10 cellular contexts compared by ENCODE assay signal in the genomic region with DNA sequence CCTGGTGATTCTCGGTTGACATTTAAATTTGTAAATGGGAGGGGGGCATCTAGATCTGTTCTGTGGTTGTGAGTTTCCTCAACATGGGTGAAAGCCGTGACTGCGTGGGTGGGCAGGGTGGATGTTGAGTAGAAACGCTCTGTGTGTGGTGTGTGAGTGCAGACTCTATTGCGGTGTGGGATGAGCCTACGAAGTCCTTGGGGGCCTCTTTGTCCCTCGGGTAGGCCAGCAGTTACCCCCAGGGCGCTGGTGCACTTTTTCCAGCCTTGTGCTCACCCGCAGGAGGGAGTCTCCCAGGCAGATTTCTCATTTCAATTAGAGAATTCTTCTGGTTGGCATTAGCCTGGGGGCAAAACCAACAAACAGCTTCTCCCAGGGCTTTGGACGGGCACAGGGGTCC. TPM values are rescaled to one million over a fixed set of nuclear protein-coding genes. Genes with fewer than 3 reads are reported as not detected.
DNase-seq lines count a peak whose midpoint lies in the region; ATAC-seq and TF ChIP-seq lines count a peak whose summit lies in the region.
"Had no signal": no experiment of that assay in that cellular context is flagged by ENCODE, and none has a peak within 500 bp of the region (broad histone marks: within the 10 kb centered on the region; RNA-seq: fewer than 3 reads in every experiment).

No MANE protein-coding gene starts in this region.

- peak overlapping the region; percentile 31; the same call in 1 of the 2 replicates for H2BK120ac ChIP-seq in IMR-90 (ENCODE audit: low read depth, low read length)

- no peak overlapping the region for H2AFZ ChIP-seq in IMR-90 (replicated peaks; ENCODE audit: low read length, poor library complexity)

- no peak overlapping the region for H2BK5ac ChIP-seq in IMR-90 (ENCODE audit: low read depth, low read length, poor library complexity, severe bottlenecking)

- H3K4me2 ChIP-seq in IMR-90 (ENCODE audit: low read depth, low read length): peak overlapping the region; percentile 13; the same call in 1 of the 2 replicates

- H3K14ac ChIP-seq in IMR-90 (replicated peaks; ENCODE audit: low read depth, low read length): peak overlapping the region; percentile 43

- H3K4me3 Mint-ChIP-seq in CD8-positive, alpha-beta memory T cell: peak overlapping the region in 6 of 7 donors; percentile 9 to 85 (median 62)

- H4K8ac ChIP-seq in IMR-90 (ENCODE audit: low read depth in 2 of 2, low read length in 2 of 2): peak overlapping the region; percentile 6 to 36; a peak in 2 of 4 replicates

- H2AK5ac ChIP-seq in IMR-90 (ENCODE audit: low read depth, low read length): peak overlapping the region; percentile 42; the same call in 1 of the 2 replicates

- WGBS in IMR-90 (ENCODE audit: extremely low coverage in 2 of 2, insufficient read length in 1 of 2), 2 experiments: 84% methylated on average over 5 of the region's 10 CpGs; no CpG with 5 or more reads in 1 of the 2 experiments
- 58 to 62% (median 60%) methylated on average over 10 of the region's 10 CpGs for WGBS in spleen, 5 donors

- H3K9me3 ChIP-seq in CD8-positive, alpha-beta memory T cell (ENCODE audit: low read length): no peaks in the 10 kb centered on the region
- no peaks in the 10 kb centered on the region for H3K9me3 ChIP-seq in IMR-90 (ENCODE audit: control insufficient read depth, insufficient read depth, low read length)
- no peaks in the 10 kb centered on the region for H3K9me3 ChIP-seq in left ventricle myocardium inferior (replicated peaks)
- no peaks in the 10 kb centered on the region for H3K9me3 ChIP-seq in spleen

- no peak overlapping the region for H4K5ac ChIP-seq in IMR-90 (ENCODE audit: low read depth, low read length)

- H3K23ac ChIP-seq in IMR-90 (ENCODE audit: low read depth, low read length): 0 out of 2 replicates have a peak overlapping the region, but pooled peaks have one; percentile 33

- DNase-seq in CD8-positive, alpha-beta memory T cell: peak in 2 of 5 donors; percentile 13 to 48
- DNase-seq in IMR-90: no peak
- DNase-seq in activated T-cell treated with anti-CD3 and anti-CD28 coated beads, Interleukin-2, amount 50 U/mL, for 1 hour: peak; percentile 48
- peak; percentile 32 to 66 (median 40) for DNase-seq in stimulated activated CD4-positive, alpha-beta T cell treated with anti-CD3 and anti-CD28 coated beads, Interleukin-1b, Interleukin-23, amount 100 ng/mL, for 24 hours (ENCODE audit: low read depth in 4 of 4, low spot score in 1 of 4)
- no peak for DNase-seq in left ventricle myocardium inferior
- DNase-seq in spleen: no peak
- DNase-seq in NCI-H187 treated with DMSO at 0.1 percent for 48 hours (lab: John Stamatoyannopoulos, UW): no peak

- intact Hi-C loops in IMR-90 (cut with micrococcal nuclease): no loop called here
- intact Hi-C loops in left ventricle myocardium inferior (cut with micrococcal nuclease): no loop called here
- intact Hi-C loops in spleen (cut with DNase I; ENCODE audit: low total_unique reads): no loop called here

- H3K27me3 Mint-ChIP-seq in CD8-positive, alpha-beta memory T cell: peaks cover 11 to 32% of the 10 kb centered on the region in 2 donors

- H3K4me1 Mint-ChIP-seq in CD8-positive, alpha-beta memory T cell: peaks cover 36 to 55% (median 40%) of the 10 kb centered on the region in 3 donors

- no peak for ATAC-seq in IMR-90 (ENCODE audit: low read depth)
- no peak for ATAC-seq in HG03378 (IDR thresholded peaks at IDR 0.05; ENCODE audit: unreplicated experiment)

- TF ChIP-seq POLR2A in IMR-90 (IDR thresholded peaks at IDR 0.05; ENCODE audit: low read depth, low read length) (no peak), spleen (IDR thresholded peaks at IDR 0.05) (no peak)

- H3K27ac Mint-ChIP-seq in CD8-positive, alpha-beta memory T cell: peak overlapping the region in 1 of 8 donors; percentile 22

- POLR2A ChIA-PET in CD8-positive, alpha-beta memory T cell (lab: Charles Lee): no interaction called here
- POLR2A ChIA-PET in IMR-90 (lab: Charles Lee; ENCODE audit: unreplicated experiment): interaction anchor here (0.6 kb wide), 1 partner anchor 1916 kb away, joined by 8 read pairs; no protein-coding TSS in a partner anchor

- peaks cover 72% of the 10 kb centered on the region for H4K20me1 ChIP-seq in IMR-90 (ENCODE audit: insufficient read depth, low read length)

- peaks cover 51 to 93% of the 10 kb centered on the region in 2 experiments for H3K79me1 ChIP-seq in IMR-90 (ENCODE audit: low read depth in 1 of 2, low read length in 2 of 2)

- peak overlapping the region; percentile 37; the same call in 1 of the 2 replicates for H3K4ac ChIP-seq in IMR-90 (ENCODE audit: low read depth, low read length)

- CTCF ChIA-PET in CD8-positive, alpha-beta memory T cell (lab: Charles Lee): interaction anchor here (1.1 to 1.4 kb wide), 3 partner anchors 17 to 157 kb away, joined by 3 to 4 read pairs (median 4); no protein-coding TSS in a partner anchor
- CTCF ChIA-PET in IMR-90 (lab: Yijun Ruan, JAX): interaction anchor here (0.5 kb wide), 1 partner anchor 41 kb away, joined by 3 read pairs; no protein-coding TSS in a partner anchor

- H3K9ac ChIP-seq in IMR-90 (ENCODE audit: low read depth, low read length): peak overlapping the region; percentile 46

- BruUV-seq in IMR-90 (replicated peaks; lab: Mats Ljungman, UMichigan): no TSS peak

- no peaks in the 10 kb centered on the region for H3K27me3 ChIP-seq in CD8-positive, alpha-beta memory T cell (ENCODE audit: insufficient read depth, low read length, poor library complexity, severe bottlenecking)
- H3K27me3 ChIP-seq in IMR-90 (ENCODE audit: control insufficient read depth, insufficient read depth, low read length) (no peaks in the 10 kb centered on the region), left ventricle myocardium inferior (ENCODE audit: low read depth) (peaks cover 85% of the 10 kb centered on the region), spleen (replicated peaks in 1 of 7) (peaks cover 0 to 50% (median 0%) of the 10 kb centered on the region in 7 donors)

- no peaks in the 10 kb centered on the region for H3K9me3 Mint-ChIP-seq in CD8-positive, alpha-beta memory T cell

- H3K36me3 ChIP-seq in CD8-positive, alpha-beta memory T cell (ENCODE audit: insufficient read depth, low read length): no peaks in the 10 kb centered on the region
- H3K36me3 ChIP-seq in IMR-90 (ENCODE audit: control insufficient read depth, insufficient read depth, low read length) (0 out of 2 replicates have a peak, but pooled peaks cover 1% of the 10 kb centered on the region), left ventricle myocardium inferior (no peaks in the 10 kb centered on the region), spleen (no peaks in the 10 kb centered on the region)

- H3K36me3 Mint-ChIP-seq in CD8-positive, alpha-beta memory T cell: no peaks in the 10 kb centered on the region

- H4K91ac ChIP-seq in IMR-90 (ENCODE audit: insufficient read depth, low read depth, low read length): peak overlapping the region; percentile 43

- H3K27ac ChIP-seq in CD8-positive, alpha-beta memory T cell (ENCODE audit: low read depth, low read length): no peak overlapping the region
- H3K27ac ChIP-seq in IMR-90 (ENCODE audit: insufficient read depth, low read length): peak overlapping the region; percentile 5; the same call in 1 of the 2 replicates
- H3K27ac ChIP-seq in left ventricle myocardium inferior (replicated peaks): no peak overlapping the region
- H3K27ac ChIP-seq in spleen: no peak overlapping the region
- H3K27ac ChIP-seq: skin epidermis had no signal

- H3K56ac ChIP-seq in IMR-90 (ENCODE audit: extremely low read depth, insufficient read depth, low read length): no peak overlapping the region

- H2BK15ac ChIP-seq in IMR-90 (ENCODE audit: low read depth, low read length): peak overlapping the region; percentile 82; the same call in 2 of the 3 replicates

- H3K4me3 ChIP-seq in CD8-positive, alpha-beta memory T cell (ENCODE audit: low read length): peak overlapping the region; percentile 31
- H3K4me3 ChIP-seq in IMR-90 (ENCODE audit: insufficient read depth, low read depth, low read length): no peak overlapping the region
- H3K4me3 ChIP-seq in left ventricle myocardium inferior: no peak overlapping the region
- no peak overlapping the region for H3K4me3 ChIP-seq in spleen
- H3K4me3 ChIP-seq: lung, skin epidermis had no signal

- H2AK9ac ChIP-seq in IMR-90 (replicated peaks; ENCODE audit: low read depth, low read length, poor library complexity): peak overlapping the region; percentile 15

- peaks cover 24% of the 10 kb centered on the region for H3K4me1 ChIP-seq in CD8-positive, alpha-beta memory T cell (ENCODE audit: insufficient read depth, low read length)
- H3K4me1 ChIP-seq in IMR-90 (ENCODE audit: control insufficient read depth, insufficient read depth, low read length) (peaks cover 14% of the 10 kb centered on the region), left ventricle myocardium inferior (peaks cover 3% of the 10 kb centered on the region), spleen (peaks cover 7 to 40% (median 13%) of the 10 kb centered on the region in 6 donors)

- TF ChIP-seq CTCF in IMR-90 (conservative IDR thresholded peaks at IDR 0.05; ENCODE audit: low read depth, low read length): no peak
- TF ChIP-seq CTCF in left ventricle myocardium inferior (IDR thresholded peaks at IDR 0.05; ENCODE audit: borderline replicate concordance): no peak
- TF ChIP-seq CTCF in spleen (IDR thresholded peaks at IDR 0.05 in 8 of 11, conservative IDR thresholded peaks at IDR 0.05 in 3 of 11): no peak

- peak overlapping the region; percentile 39; the same call in 1 of the 2 replicates for H3K18ac ChIP-seq in IMR-90 (ENCODE audit: low read depth, low read length)

- dilution Hi-C loops in IMR-90 (cut with HindIII; ENCODE audit: low sequenced_read_pairs, unreplicated experiment): no loop called here

- in situ Hi-C loops in IMR-90 (cut with MboI; ENCODE audit: low sequenced_read_pairs): loop anchor here (25.0 kb wide), 1 partner anchor 1862 kb away; a partner anchor contains a TSS

- TF ChIP-seq RAD21 in IMR-90 (IDR thresholded peaks at IDR 0.05; ENCODE audit: low read length): no peak

- peak overlapping the region; percentile 36; the same call in 1 of the 2 replicates for H2BK20ac ChIP-seq in IMR-90 (ENCODE audit: low read depth, low read length)

- peaks cover 45% of the 10 kb centered on the region for H3K9me1 ChIP-seq in IMR-90 (ENCODE audit: insufficient read depth, low read length)

TF ChIP-seq in IMR-90, 13 proteins besides CTCF, POLR2A, EP300 and RAD21 (continues in another document):
- no peak for TF ChIP-seq RCOR1 (IDR thresholded peaks at IDR 0.05; ENCODE audit: insufficient replicate concordance, low read length)
- TF ChIP-seq CEBPB (IDR thresholded peaks at IDR 0.05; ENCODE audit: low read depth, low read length): no peak
- TF ChIP-seq MXI1 (IDR thresholded peaks at IDR 0.05; ENCODE audit: borderline replicate concordance, low read depth, low read length): no peak
- TF ChIP-seq FOS (IDR thresholded peaks at IDR 0.05; ENCODE audit: low read depth, low read length): no peak

RNA-seq across cellular contexts. Expression of a gene that starts 10.6 kb away (rescaled TPM):
- under 1 TPM; 0.35 to 0.39 TPM for total RNA-seq in CD8-positive, alpha-beta memory T cell
- polyA plus RNA-seq in CD8-positive, alpha-beta memory T cell: 1.2 TPM
- total RNA-seq in IMR-90 (2012; rRNA removed): 1.1 and 1.3 TPM in 2 replicates
- 17.2 and 17.5 TPM in 2 replicates for polyA plus RNA-seq in IMR-90 (2012; rRNA removed)
- 14.6 and 25.9 TPM in 2 replicates for polyA plus RNA-seq in IMR-90 (2012; cell fraction: cytosol; rRNA removed)
- polyA plus RNA-seq in IMR-90 (2012; cell fraction: nucleus; rRNA removed; ENCODE audit: low replicate concordance): 17.1 and 23.2 TPM in 2 replicates
- total RNA-seq in left ventricle myocardium inferior: 0.30 TPM
- 1 to 10 TPM; 1.1 to 6.4 (median 5.3) TPM for total RNA-seq in spleen
- polyA plus RNA-seq in spleen: 1 to 10 TPM; 3.4 to 4.9 (median 3.5) TPM

Comparison
In these comparisons a context has a peak if more than half of its experiments do, and no peak if none do; other contexts are left out.
1. DNase-seq: peak in activated T-cell treated with anti-CD3 and anti-CD28 coated beads, Interleukin-2, amount 50 U/mL, for 1 hour (single experiment) and stimulated activated CD4-positive, alpha-beta T cell treated with anti-CD3 and anti-CD28 coated beads, Interleukin-1b, Interleukin-23, amount 100 ng/mL, for 24 hours (4 of 4); none in IMR-90 (single experiment), left ventricle myocardium inferior (single experiment), spleen (single experiment) and NCI-H187 treated with DMSO at 0.1 percent for 48 hours (single experiment).